18 cellular contexts compared by ENCODE assay signal in genomic region chrX:7085879-7086278, GRCh38.
A peak's percentile ranks its signal among the peaks of the same experiment; 100 is the strongest.
DNase-seq lines count a peak whose midpoint lies in the region; ATAC-seq, FAIRE-seq and TF ChIP-seq lines count a peak whose summit lies in the region.
"Had no signal": no experiment of that assay in that cellular context is flagged by ENCODE, and none has a peak within 500 bp of the region (broad histone marks: within the 10 kb centered on the region; RNA-seq: fewer than 3 reads in every experiment).

No MANE protein-coding gene starts in this region.

- RAD21 ChIA-PET in GM12878 (lab: Charles Lee; ENCODE audit: unreplicated experiment), result interaction anchor here (1.0 to 5.5 kb wide), 5 partner anchors 24 to 48 kb away, joined by 3 to 76 read pairs (median 16); no protein-coding TSS in a partner anchor

- CTCF ChIA-PET in GM12878 (lab: Yijun Ruan, JAX), result interaction anchor here (0.9 to 2.4 kb wide), 3 partner anchors 15 to 26 kb away, joined by 4 to 10 read pairs (median 5); no protein-coding TSS in a partner anchor

- FAIRE-seq in GM12892 (lab: Jason Lieb, UNC) (peak; percentile 97), GM12878 (lab: Jason Lieb, UNC) (no peak)
- FAIRE-seq: endometrium had no signal

- ATAC-seq in HG03571 (IDR thresholded peaks at IDR 0.05; ENCODE audit: unreplicated experiment) (peak; percentile 27), GM12878 (peak; percentile 54), sciatic nerve (peak; percentile 42), HG02798 (IDR thresholded peaks at IDR 0.05; ENCODE audit: poor library complexity, unreplicated experiment) (no peak)
- ATAC-seq: activated naive CD4-positive, alpha-beta T cell treated with anti-CD3 and anti-CD28 coated beads, Interleukin-2, amount 50 U/mL, for 72 hours had no signal

- TF ChIP-seq POLR2A in GM12892 (IDR thresholded peaks at IDR 0.05; ENCODE audit: low read depth, low read length) (no peak), GM12878 (IDR thresholded peaks at IDR 0.05; ENCODE audit: low read depth, low read length) (no peak)

- SMC1A ChIA-PET in GM12878 (lab: Charles Lee; ENCODE audit: uncharacterized antibody, unreplicated experiment), result interaction anchor here (0.8 to 6.3 kb wide), 10 partner anchors 15 to 346 kb away, joined by 3 to 63 read pairs (median 6); no protein-coding TSS in a partner anchor

- H3K9me3 ChIP-seq in GM12878 (replicated peaks; ENCODE audit: control insufficient read depth, insufficient read depth, low read length) (no peaks in the 10 kb centered on the region), HAP-1 (no peaks in the 10 kb centered on the region)

- intact Hi-C loops in GM12878 (cut with micrococcal nuclease; ENCODE audit: unreplicated experiment), result loop anchor here (1.0 to 10.0 kb wide), 3 partner anchors 24 to 231 kb away; partner anchors contain the start of gene PUDP
- intact Hi-C loops in sciatic nerve (cut with DNase I), result no loop called here

- no TSS peak for BruUV-seq in GM12878 (replicated peaks; lab: Mats Ljungman, UMichigan)

- in situ Hi-C loops in GM12878 (cut with MboI), result loop anchor here (5.0 kb wide), 1 partner anchor 1069 kb away; no protein-coding TSS in a partner anchor
- in situ Hi-C loops in HAP-1 (cut with MboI; ENCODE audit: low sequenced_read_pairs), result no loop called here

- WGBS in GM12878 (ENCODE audit: insufficient coverage, insufficient replicate concordance, low lambda C conversion rate, missing lambda C conversion rate), result 90% methylated on average over 3 of the region's 3 CpGs

- no peak overlapping the region for H2AFZ ChIP-seq in GM12878 (ENCODE audit: control insufficient read depth, low read depth, low read length)

- H3K4me3 ChIP-seq in GM12878 (no peak overlapping the region), HAP-1 (no peak overlapping the region)
- H3K4me3 ChIP-seq: smooth muscle cell had no signal

- TF ChIP-seq CTCF in GM12878 (IDR thresholded peaks at IDR 0.05 in 2 of 3, conservative IDR thresholded peaks at IDR 0.05 in 1 of 3; ENCODE audit: control insufficient read depth in 2 of 3, extremely low read depth in 1 of 3, insufficient read depth in 1 of 3, low read depth in 3 of 3, low read length in 3 of 3), result no peak

- H3K27ac ChIP-seq in GM12878 (ENCODE audit: control insufficient read depth, insufficient read depth), result peak overlapping the region; percentile 6; the same call in 1 of the 2 replicates
- H3K27ac ChIP-seq: WERI-Rb-1 had no signal

- no peak for DNase-seq in GM12892 (ENCODE audit: insufficient read length)
- no peak for DNase-seq in GM12878 (ENCODE audit: low read depth, low spot score)
- DNase-seq in sciatic nerve (ENCODE audit: low spot score), result no peak
- no peak for DNase-seq in HAP-1 (ENCODE audit: low spot score in 2 of 2)
- no peak for DNase-seq in Kasumi-1 (lab: John Stamatoyannopoulos, UW)
- DNase-seq: activated CD4-positive, alpha-beta memory T cell treated with anti-CD3 and anti-CD28 coated beads for 36 hours; activated T-cell treated with anti-CD3 and anti-CD28 coated beads, Interleukin-2, amount 50 U/mL, for 24 hours; DMS53; HFFc6; NCI-H1436; NCI-H2171 treated with DMSO at 0.1 percent for 48 hours; NCI-H774; WERI-Rb-1 had no signal

- POLR2A ChIA-PET in GM12878 (lab: Charles Lee), result interaction anchor here (0.9 to 3.3 kb wide), 6 partner anchors 14 to 30 kb away, joined by 3 to 24 read pairs (median 8); no protein-coding TSS in a partner anchor

- no peak overlapping the region for H3K9ac ChIP-seq in GM12878 (ENCODE audit: control insufficient read depth, insufficient read depth, low read length)

- TF ChIP-seq EP300 in GM12878 (IDR thresholded peaks at IDR 0.05; ENCODE audit: borderline replicate concordance in 1 of 2, control insufficient read depth in 1 of 2, low read depth in 2 of 2, low read length in 2 of 2), result no peak

- no peaks in the 10 kb centered on the region for H3K27me3 ChIP-seq in GM12878 (replicated peaks in 1 of 2; ENCODE audit: control insufficient read depth in 2 of 2, insufficient read depth in 2 of 2, low read length in 1 of 2)
- H3K27me3 ChIP-seq in HAP-1 (ENCODE audit: low read depth), result no peaks in the 10 kb centered on the region

- H3K36me3 ChIP-seq in GM12878 (ENCODE audit: control insufficient read depth in 2 of 2, insufficient read depth in 2 of 2, low read length in 1 of 2) (peaks cover 2 to 13% of the 10 kb centered on the region in 2 experiments), HAP-1 (replicated peaks) (no peaks in the 10 kb centered on the region)

- H3K79me2 ChIP-seq in GM12878 (ENCODE audit: control insufficient read depth, insufficient read depth, low read length), result no peaks in the 10 kb centered on the region

- H3K4me1 ChIP-seq in GM12878 (ENCODE audit: control insufficient read depth, insufficient read depth, low read length), result peaks cover 48% of the 10 kb centered on the region
- no peaks in the 10 kb centered on the region for H3K4me1 ChIP-seq in HAP-1

- H3K4me2 ChIP-seq in GM12878 (ENCODE audit: control insufficient read depth, insufficient read depth), result no peak overlapping the region
- H3K4me2 ChIP-seq: smooth muscle cell had no signal

- TF ChIP-seq RAD21 in GM12878 (IDR thresholded peaks at IDR 0.05; ENCODE audit: insufficient read depth, low read depth, low read length), result no peak

- no peaks in the 10 kb centered on the region for H4K20me1 ChIP-seq in GM12878 (ENCODE audit: control insufficient read depth, insufficient read depth)

TF ChIP-seq in GM12878, 131 proteins besides CTCF, POLR2A, EP300 and RAD21 (continues in another document):
- TF ChIP-seq EED (IDR thresholded peaks at IDR 0.05; ENCODE audit: low read depth) (peak; percentile 45; the same call in 1 of the 2 replicates), IKZF1 (conservative IDR thresholded peaks at IDR 0.05) (peak; percentile 84), BACH1 (IDR thresholded peaks at IDR 0.05; ENCODE audit: borderline replicate concordance) (no peak; the same call in 1 of the 2 replicates), SPI1 (IDR thresholded peaks at IDR 0.05; ENCODE audit: borderline replicate concordance, insufficient read depth, low read depth, low read length) (peak; percentile 76; the same call in 1 of the 2 replicates), ETV6 (conservative IDR thresholded peaks at IDR 0.05 in 1 of 2, IDR thresholded peaks at IDR 0.05 in 1 of 2; ENCODE audit: borderline replicate concordance in 1 of 2, low read depth in 1 of 2) (peak in 1 of 2 experiments; percentile 37; a peak in 2 of 4 replicates), RCOR1 (conservative IDR thresholded peaks at IDR 0.05; ENCODE audit: low read depth, low read length) (no peak), CUX1 (IDR thresholded peaks at IDR 0.05; ENCODE audit: insufficient replicate concordance, low read depth, low read length) (no peak), USF1 (IDR thresholded peaks at IDR 0.05; ENCODE audit: borderline replicate concordance, extremely low read length, insufficient read depth, low read depth, low read length) (no peak), WRNIP1 (IDR thresholded peaks at IDR 0.05; ENCODE audit: borderline replicate concordance, low read depth, low read length) (no peak), IKZF2 (IDR thresholded peaks at IDR 0.05) (peak; percentile 80 to 84)
